Comparison of ENCODE assay signal across 18 cellular contexts in the genomic region with DNA sequence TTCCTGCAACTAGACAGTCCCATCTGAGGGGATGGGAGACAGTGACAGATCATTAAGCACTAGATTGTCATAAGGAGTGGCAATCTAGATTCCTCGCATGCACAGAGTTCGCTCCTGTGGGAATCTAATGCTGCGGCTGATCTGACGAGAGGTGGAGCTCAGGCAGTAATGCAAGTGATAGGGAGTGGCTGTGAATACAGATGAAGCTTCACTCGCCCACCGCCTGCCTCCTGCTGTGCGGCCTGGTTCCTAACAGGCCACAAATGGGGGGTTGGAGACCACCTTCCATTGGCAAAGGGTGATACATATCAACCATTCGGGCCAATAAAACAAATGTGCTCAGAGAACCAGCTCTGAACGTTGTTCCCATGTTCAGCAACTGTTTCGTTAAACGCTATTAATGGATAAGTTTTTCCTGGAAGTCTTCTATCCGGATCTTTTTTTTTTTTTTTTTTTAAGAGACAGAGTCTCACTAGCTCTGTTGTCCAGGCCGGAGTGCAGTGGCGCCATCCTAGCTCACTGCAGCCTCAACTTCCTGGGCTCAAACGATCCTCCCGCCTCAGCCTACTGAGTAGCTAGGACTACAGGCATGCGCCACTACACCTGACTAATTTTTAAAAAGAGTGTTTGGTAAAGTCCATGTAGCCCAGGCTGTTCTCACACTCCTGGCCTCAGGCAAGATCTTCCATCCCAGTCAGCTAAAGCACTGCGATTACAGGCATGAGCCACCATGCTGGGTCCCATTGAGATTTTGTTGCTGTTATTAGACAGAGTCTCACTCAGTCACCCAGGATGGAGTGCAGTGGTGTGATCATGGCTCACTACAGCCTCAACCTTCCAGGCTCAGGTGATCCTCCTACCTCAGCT. TPM values are rescaled to one million over a fixed set of nuclear protein-coding genes. Genes with fewer than 3 reads are reported as not detected.
DNase-seq lines count a peak whose midpoint lies in the region; ATAC-seq, FAIRE-seq and TF ChIP-seq lines count a peak whose summit lies in the region.
"Had no signal": no experiment of that assay in that cellular context is flagged by ENCODE, and none has a peak within 500 bp of the region (broad histone marks: within the 10 kb centered on the region; RNA-seq: fewer than 3 reads in every experiment).

No MANE protein-coding gene starts in this region.

- H3K9me3 Mint-ChIP-seq in nephron progenitor cell = no peaks in the 10 kb centered on the region
- H3K9me3 Mint-ChIP-seq in type B pancreatic cell = no peaks in the 10 kb centered on the region
- H3K9me3 Mint-ChIP-seq: CD8-positive, alpha-beta T cell had no signal

- intact Hi-C loops in HepG2 (cut with micrococcal nuclease; ENCODE audit: unreplicated experiment) = no loop called here
- intact Hi-C loops in right lobe of liver (cut with DNase I) = no loop called here

- no peak overlapping the region for H2BK5ac ChIP-seq in H1 (ENCODE audit: low read depth, low read length)

- H3K4me2 ChIP-seq in HepG2 (ENCODE audit: low read depth, low read length) (no peak overlapping the region), H1 (ENCODE audit: insufficient read depth in 1 of 2, low read depth in 2 of 2, low read length in 2 of 2) (no peak overlapping the region; a peak in 1 of 4 replicates)

- H3K79me2 ChIP-seq in HepG2 (ENCODE audit: insufficient read depth, low read length) (no peaks in the 10 kb centered on the region), H1 (ENCODE audit: control insufficient read depth in 1 of 2, insufficient read depth in 2 of 2, low read length in 2 of 2) (no peaks in the 10 kb centered on the region)

- no peaks in the 10 kb centered on the region for H3K9me3 ChIP-seq in HepG2 (ENCODE audit: low read length)
- H3K9me3 ChIP-seq in right lobe of liver = no peaks in the 10 kb centered on the region
- no peaks in the 10 kb centered on the region for H3K9me3 ChIP-seq in H1 (ENCODE audit: insufficient read depth in 2 of 2, low read depth in 1 of 2, low read length in 1 of 2)

- no peak overlapping the region for H2AK5ac ChIP-seq in H1 (ENCODE audit: low read depth, low read length)

- H3K36me3 ChIP-seq in HepG2 (replicated peaks in 1 of 2; ENCODE audit: control insufficient read depth in 1 of 2, insufficient read depth in 2 of 2, low read length in 2 of 2) (no peaks in the 10 kb centered on the region), right lobe of liver (no peaks in the 10 kb centered on the region), H1 (ENCODE audit: control insufficient read depth in 2 of 4, insufficient read depth in 4 of 4, low read length in 3 of 4) (no peaks in the 10 kb centered on the region)

- H3K36me3 Mint-ChIP-seq in nephron progenitor cell (ENCODE audit: low read depth) (no peaks in the 10 kb centered on the region), type B pancreatic cell (no peaks in the 10 kb centered on the region)
- H3K36me3 Mint-ChIP-seq: CD8-positive, alpha-beta T cell had no signal

- no peak for TF ChIP-seq POLR2A in HepG2 (IDR thresholded peaks at IDR 0.05; ENCODE audit: insufficient read depth in 1 of 2, low read depth in 2 of 2, low read length in 2 of 2)
- no peak for TF ChIP-seq POLR2A in right lobe of liver (IDR thresholded peaks at IDR 0.05)
- no peak for TF ChIP-seq POLR2A in H1 (IDR thresholded peaks at IDR 0.05; ENCODE audit: control extremely low read depth in 1 of 2, low read depth in 2 of 2, low read length in 2 of 2)

- CTCF ChIA-PET in HepG2 (lab: Yijun Ruan, JAX; ENCODE audit: low intra/inter-chr PET ratio, low total read pairs) = no interaction called here
- CTCF ChIA-PET in H1 (lab: Charles Lee; ENCODE audit: partially characterized antibody) = interaction anchor here (0.6 to 1.1 kb wide), 3 partner anchors 51 to 555 kb away, joined by 3 read pairs; no protein-coding TSS in a partner anchor

- H3K27me3 ChIP-seq in HepG2 (ENCODE audit: control insufficient read depth in 1 of 2, insufficient read depth in 2 of 2, low read length in 2 of 2) (no peaks in the 10 kb centered on the region), right lobe of liver (no peaks in the 10 kb centered on the region), H1 (replicated peaks in 1 of 4; ENCODE audit: control insufficient read depth in 3 of 4, extremely low read depth in 1 of 4, insufficient read depth in 3 of 4, low read length in 3 of 4) (no peaks in the 10 kb centered on the region)

- no peak overlapping the region for H3K56ac ChIP-seq in H1 (replicated peaks; ENCODE audit: insufficient read length, low read depth, low read length)

- TF ChIP-seq EP300 in HepG2 (IDR thresholded peaks at IDR 0.05; ENCODE audit: low read depth in 2 of 2, low read length in 2 of 2) (no peak), HepG2 (CRISPR knock-in tag; IDR thresholded peaks at IDR 0.05; ENCODE audit: borderline replicate concordance) (no peak), H1 (IDR thresholded peaks at IDR 0.05; ENCODE audit: borderline replicate concordance in 1 of 2, low read depth in 2 of 2, low read length in 2 of 2) (no peak)

- no peak overlapping the region for H3K23ac ChIP-seq in H1 (ENCODE audit: insufficient read length)

- H4K8ac ChIP-seq in H1 (ENCODE audit: extremely low read depth, insufficient read depth, low read length) = no peak overlapping the region

- H3K14ac ChIP-seq in H1 (ENCODE audit: insufficient read length) = no peak overlapping the region

- POLR2A ChIA-PET in HepG2 (lab: Yijun Ruan, JAX) = interaction anchor here (1.3 kb wide), 1 partner anchor 9 kb away, joined by 3 read pairs; a partner anchor contains a TSS
- POLR2A ChIA-PET in H1 (lab: Charles Lee; ENCODE audit: partially characterized antibody) = interaction anchor here (1.0 to 1.7 kb wide), 4 partner anchors 9 to 232 kb away, joined by 3 to 8 read pairs (median 3); a partner anchor contains a TSS

- TF ChIP-seq CTCF in HepG2 (CRISPR knock-in tag; IDR thresholded peaks at IDR 0.05) (no peak), right lobe of liver (IDR thresholded peaks at IDR 0.05) (no peak), H1 (IDR thresholded peaks at IDR 0.05; ENCODE audit: control extremely low read depth in 1 of 3, insufficient read depth in 1 of 3, low read depth in 1 of 3, low read length in 3 of 3) (no peak), nephron progenitor cell (IDR thresholded peaks at IDR 0.05) (no peak), type B pancreatic cell (conservative IDR thresholded peaks at IDR 0.05) (no peak)

- H2BK12ac ChIP-seq in H1 (ENCODE audit: low read depth, low read length) = peak overlapping the region; percentile 90; the same call in 1 of the 2 replicates

- H2AFZ ChIP-seq in HepG2 (ENCODE audit: low read length) = no peak overlapping the region
- H2AFZ ChIP-seq in H1 (ENCODE audit: low read length) = no peak overlapping the region

- FAIRE-seq in HepG2 (lab: Jason Lieb, UNC) (no peak), H1 (lab: Jason Lieb, UNC) (no peak)

- H3K4me3 Mint-ChIP-seq in nephron progenitor cell (no peak overlapping the region), type B pancreatic cell (no peak overlapping the region)
- H3K4me3 Mint-ChIP-seq: CD8-positive, alpha-beta T cell had no signal

- no peak overlapping the region for H3K4ac ChIP-seq in H1 (replicated peaks; ENCODE audit: insufficient read length, low read depth, low read length)

- no peak overlapping the region for H2BK20ac ChIP-seq in H1 (ENCODE audit: low read length)

- H3K4me1 Mint-ChIP-seq in nephron progenitor cell (peaks cover 20% of the 10 kb centered on the region), type B pancreatic cell (ENCODE audit: unreplicated experiment) (no peaks in the 10 kb centered on the region)

- no peak overlapping the region for H3K9ac ChIP-seq in HepG2 (ENCODE audit: insufficient read depth, low read depth, low read length)
- H3K9ac ChIP-seq in H1 (replicated peaks in 1 of 4; ENCODE audit: extremely low read depth in 1 of 4, low read depth in 3 of 4, low read length in 3 of 4) = no peak overlapping the region

- H3K18ac ChIP-seq in H1 (ENCODE audit: extremely low read depth, low read length) = no peak overlapping the region

- H4K20me1 ChIP-seq in HepG2 (ENCODE audit: insufficient read depth, low read length) (no peaks in the 10 kb centered on the region), H1 (replicated peaks in 1 of 2; ENCODE audit: control insufficient read depth in 1 of 2, insufficient read depth in 2 of 2, low read length in 2 of 2) (no peaks in the 10 kb centered on the region)

- 0 out of 2 replicates have a peak overlapping the region, but pooled peaks have one; percentile 88 for H2BK15ac ChIP-seq in H1 (ENCODE audit: low read length)

- no peaks in the 10 kb centered on the region for H3K23me2 ChIP-seq in H1 (ENCODE audit: low read depth, low read length)

- no peak overlapping the region for H2BK120ac ChIP-seq in H1 (replicated peaks; ENCODE audit: low read depth, low read length)

- TF ChIP-seq RAD21 in HepG2 (CRISPR knock-in tag; IDR thresholded peaks at IDR 0.05) (no peak), H1 (IDR thresholded peaks at IDR 0.05 in 1 of 2, conservative IDR thresholded peaks at IDR 0.05 in 1 of 2; ENCODE audit: low read depth in 2 of 2, low read length in 2 of 2) (no peak)

- no TSS peak for BruUV-seq in HepG2 (replicated peaks; lab: Mats Ljungman, UMichigan)

- 89% methylated on average over 17 of the region's 18 CpGs for WGBS in HepG2 (ENCODE audit: low lambda C conversion rate)
- 92% methylated on average over 14 of the region's 18 CpGs for WGBS in right lobe of liver (ENCODE audit: insufficient coverage, low coverage, low lambda C conversion rate, missing lambda C conversion rate)
- WGBS in H1 (ENCODE audit: extremely low coverage in 1 of 2, insufficient coverage in 1 of 2, insufficient read length in 1 of 2, insufficient replicate concordance in 2 of 2, low coverage in 1 of 2, low lambda C conversion rate in 2 of 2, missing lambda C conversion rate in 1 of 2), 2 experiments = 87% methylated on average over 14 of the region's 18 CpGs; no CpG with 5 or more reads in 1 of the 2 experiments

- DNase-seq in HepG2 (ENCODE audit: low spot score) (no peak), right lobe of liver (no peak), H1 (ENCODE audit: low read depth in 1 of 2, low spot score in 2 of 2) (no peak), nephron progenitor cell (no peak), type B pancreatic cell (ENCODE audit: extremely low spot score, unreplicated experiment) (no peak), GDM1 (lab: John Stamatoyannopoulos, UW) (no peak), pons (ENCODE audit: low spot score) (no peak)
- DNase-seq: 8988T; CD8-positive, alpha-beta T cell; H7; MV-4-11; NCI-H1436; NCI-H2029 treated with DMSO at 0.1 percent for 48 hours; NCI-H510A; NCI-H774 had no signal

- no peak for ATAC-seq in HepG2
- no peak for ATAC-seq in right lobe of liver
- ATAC-seq in GM21423 (IDR thresholded peaks at IDR 0.05; ENCODE audit: unreplicated experiment) = no peak
- ATAC-seq: CD8-positive, alpha-beta T cell had no signal

- H3K79me1 ChIP-seq in H1 (ENCODE audit: low read depth, low read length) = no peaks in the 10 kb centered on the region

- H3K27ac Mint-ChIP-seq in nephron progenitor cell (peak overlapping the region; percentile 78), type B pancreatic cell (peak overlapping the region; percentile 89)
- H3K27ac Mint-ChIP-seq: CD8-positive, alpha-beta T cell had no signal

- H3K27ac ChIP-seq in HepG2 (ENCODE audit: extremely low read length, insufficient read depth, low read length) (no peak overlapping the region), right lobe of liver (no peak overlapping the region), H1 (ENCODE audit: low read depth, low read length) (no peak overlapping the region)
- H3K27ac ChIP-seq: RWPE1 had no signal

- H4K91ac ChIP-seq in H1 (replicated peaks; ENCODE audit: insufficient read length, low read length) = no peak overlapping the region

- H4K5ac ChIP-seq in H1 (ENCODE audit: insufficient read length, low read depth, low read length) = no peak overlapping the region

- in situ Hi-C loops in HepG2 (cut with HindIII; ENCODE audit: extremely low pct_ligation_motif_present, low pct_unique_long_range_greater_than_20kb) = no loop called here

- H3K4me1 ChIP-seq in HepG2 (ENCODE audit: insufficient read depth, low read length) = peaks cover 17% of the 10 kb centered on the region
- peaks cover 0 to 4% (median 0%) of the 10 kb centered on the region in 4 donors for H3K4me1 ChIP-seq in right lobe of liver
- H3K4me1 ChIP-seq in H1 (replicated peaks in 1 of 4; ENCODE audit: control insufficient read depth in 3 of 4, insufficient read depth in 4 of 4, low read length in 3 of 4) = peaks cover 0 to 5% (median 4%) of the 10 kb centered on the region in 4 experiments; a peak in 4 of 7 replicates

- H3K27me3 Mint-ChIP-seq in nephron progenitor cell (ENCODE audit: low read depth, poor library complexity) (peaks cover 7% of the 10 kb centered on the region), type B pancreatic cell (no peaks in the 10 kb centered on the region)

- no peak overlapping the region for H3K4me3 ChIP-seq in HepG2 (replicated peaks in 1 of 3; ENCODE audit: insufficient read depth in 1 of 3, low read depth in 2 of 3, low read length in 3 of 3)
- H3K4me3 ChIP-seq in right lobe of liver = no peak overlapping the region
- no peak overlapping the region for H3K4me3 ChIP-seq in H1 (ENCODE audit: extremely low read depth in 1 of 4, insufficient read depth in 2 of 4, low read depth in 3 of 4, low read length in 4 of 4)

RNA-seq across cellular contexts. Expression of a gene that starts 8.7 kb away (rescaled TPM):
- total RNA-seq in HepG2 (2016; rRNA removed; fragmentation: Illumina TruSeq; extraction: Trizol) = 11.3 and 52.8 TPM in 2 replicates
- 15.2 and 19.2 TPM in 2 replicates for total RNA-seq in HepG2 (2016; cell fraction: cytosol; rRNA removed; fragmentation: Illumina TruSeq; extraction: Trizol; ENCODE audit: low read depth)
- 13.4 and 49.0 TPM in 2 replicates for total RNA-seq in HepG2 (2016; cell fraction: insoluble cytoplasmic fraction; rRNA removed; fragmentation: Illumina TruSeq; extraction: Trizol)
- total RNA-seq in HepG2 (2016; cell fraction: membrane; rRNA removed; fragmentation: Illumina TruSeq; extraction: Trizol) = 5.7 and 7.6 TPM in 2 replicates
- total RNA-seq in HepG2 (2016; cell fraction: nucleus; rRNA removed; fragmentation: Illumina TruSeq; extraction: Trizol) = 132 and 140 TPM in 2 replicates
- 43.9 and 46.3 TPM in 2 replicates for polyA plus RNA-seq in HepG2 (2011; rRNA removed)
- 9.7 and 11.5 TPM in 2 replicates for polyA plus RNA-seq in HepG2 (2011; cell fraction: cytosol; rRNA removed)
- polyA plus RNA-seq in HepG2 (2011; cell fraction: nucleus; rRNA removed) = 254 and 258 TPM in 2 replicates
- polyA plus RNA-seq in HepG2 (2012) = 40.8 and 53.9 TPM in 2 replicates
- polyA plus RNA-seq in HepG2 (2016; cell fraction: cytosol; fragmentation: Illumina TruSeq; extraction: Trizol; ENCODE audit: low read depth) = 1.1 and 1.2 TPM in 2 replicates
- polyA plus RNA-seq in HepG2 (2016; cell fraction: insoluble cytoplasmic fraction; fragmentation: Illumina TruSeq; extraction: Trizol; ENCODE audit: low read depth) = 8.3 and 10.7 TPM in 2 replicates
- 1.9 and 2.6 TPM in 2 replicates for polyA plus RNA-seq in HepG2 (2016; cell fraction: membrane; fragmentation: Illumina TruSeq; extraction: Trizol; ENCODE audit: low read depth)
- polyA plus RNA-seq in HepG2 (2016; cell fraction: nucleus; fragmentation: Illumina TruSeq; extraction: Trizol; ENCODE audit: insufficient read depth, low read depth) = 163 and 167 TPM in 2 replicates
- polyA minus RNA-seq in HepG2 (2011; rRNA and poly(A)+ RNA removed; ENCODE audit: low replicate concordance) = 31.5 and 61.3 TPM in 2 replicates
- polyA minus RNA-seq in HepG2 (2011; cell fraction: cytosol; rRNA and poly(A)+ RNA removed) = 8.5 and 15.8 TPM in 2 replicates
- 318 and 343 TPM in 2 replicates for polyA minus RNA-seq in HepG2 (2011; cell fraction: nucleus; rRNA and poly(A)+ RNA removed)
- total RNA-seq in right lobe of liver = 10 to 100 TPM; 32.1 to 52.1 (median 40.2) TPM
- total RNA-seq in H1 (2021; fragmentation: NEBNext Ultra II Directional; extraction: Animal tissue kit (Norgen Biotek cat#: 25700)) = 59.4 and 60.4 TPM in 2 replicates
- polyA plus RNA-seq in H1 (2011; rRNA removed) = 32.9 and 38.2 TPM in 2 replicates
- 66.1 TPM for polyA plus RNA-seq in H1 (2011; cell fraction: cytosol; rRNA removed)
- 111 TPM for polyA plus RNA-seq in H1 (2011; cell fraction: nucleus; rRNA removed)
- 33.1 to 58.0 TPM (median 48.2 TPM) in 4 replicates for polyA plus RNA-seq in H1 (2012, experiment 1 of 2)
- 8.9 TPM for polyA plus RNA-seq in H1 (2012, experiment 2 of 2)
- 57.6 TPM for polyA plus RNA-seq in H1 (2013, experiment 1 of 2)
- 50.1 TPM for polyA plus RNA-seq in H1 (2013, experiment 2 of 2)
- 37.6 and 38.0 TPM in 2 replicates for polyA minus RNA-seq in H1 (2011; rRNA and poly(A)+ RNA removed)
- 41.4 TPM for polyA minus RNA-seq in H1 (2011; cell fraction: cytosol; rRNA and poly(A)+ RNA removed)
- 80.9 TPM for polyA minus RNA-seq in H1 (2011; cell fraction: nucleus; rRNA and poly(A)+ RNA removed)
- total RNA-seq in type B pancreatic cell (ENCODE audit: low replicate concordance) = 97.6 and 109 TPM in 2 replicates

RNA-seq across cellular contexts. Expression of a gene that starts 16.4 kb away (rescaled TPM):
- total RNA-seq in HepG2 (2016; rRNA removed; fragmentation: Illumina TruSeq; extraction: Trizol) (not detected in 2 replicates), right lobe of liver (under 1 TPM in 3 of 6 experiments, not detected in 3; 0.22 to 0.58 (median 0.51) TPM), type B pancreatic cell (ENCODE audit: low replicate concordance) (not detected in 2 replicates)
- total RNA-seq in HepG2 (2016; cell fraction: cytosol; rRNA removed; fragmentation: Illumina TruSeq; extraction: Trizol; ENCODE audit: low read depth) = not detected in 2 replicates
- total RNA-seq in HepG2 (2016; cell fraction: insoluble cytoplasmic fraction; rRNA removed; fragmentation: Illumina TruSeq; extraction: Trizol) = not detected in 2 replicates
- not detected in 2 replicates for total RNA-seq in HepG2 (2016; cell fraction: membrane; rRNA removed; fragmentation: Illumina TruSeq; extraction: Trizol)
- total RNA-seq in HepG2 (2016; cell fraction: nucleus; rRNA removed; fragmentation: Illumina TruSeq; extraction: Trizol) = not detected in 2 replicates
- polyA plus RNA-seq in HepG2 (2011; rRNA removed) (0.09 TPM in 1 of 2 replicates, not detected in the other), H1 (2011; rRNA removed) (0.21 and 0.33 TPM in 2 replicates)
- polyA plus RNA-seq in HepG2 (2011; cell fraction: cytosol; rRNA removed) = not detected in 2 replicates
- not detected in 2 replicates for polyA plus RNA-seq in HepG2 (2011; cell fraction: nucleus; rRNA removed)
- polyA plus RNA-seq in HepG2 (2012) = 0.09 and 0.20 TPM in 2 replicates
- polyA plus RNA-seq in HepG2 (2016; cell fraction: cytosol; fragmentation: Illumina TruSeq; extraction: Trizol; ENCODE audit: low read depth) = not detected in 2 replicates
- not detected in 2 replicates for polyA plus RNA-seq in HepG2 (2016; cell fraction: insoluble cytoplasmic fraction; fragmentation: Illumina TruSeq; extraction: Trizol; ENCODE audit: low read depth)
- polyA plus RNA-seq in HepG2 (2016; cell fraction: membrane; fragmentation: Illumina TruSeq; extraction: Trizol; ENCODE audit: low read depth) = not detected in 2 replicates
- not detected in 2 replicates for polyA plus RNA-seq in HepG2 (2016; cell fraction: nucleus; fragmentation: Illumina TruSeq; extraction: Trizol; ENCODE audit: insufficient read depth, low read depth)
- polyA minus RNA-seq in HepG2 (2011; rRNA and poly(A)+ RNA removed; ENCODE audit: low replicate concordance) = 0.35 TPM in 1 of 2 replicates, not detected in the other
- not detected in 2 replicates for polyA minus RNA-seq in HepG2 (2011; cell fraction: cytosol; rRNA and poly(A)+ RNA removed)
- not detected in 2 replicates for polyA minus RNA-seq in HepG2 (2011; cell fraction: nucleus; rRNA and poly(A)+ RNA removed)
- total RNA-seq in H1 (2021; fragmentation: NEBNext Ultra II Directional; extraction: Animal tissue kit (Norgen Biotek cat#: 25700)) = not detected in 2 replicates
- polyA plus RNA-seq in H1 (2011; cell fraction: cytosol; rRNA removed) = 0.08 TPM
- polyA plus RNA-seq in H1 (2011; cell fraction: nucleus; rRNA removed) = 0.13 TPM
- polyA plus RNA-seq in H1 (2012, experiment 1 of 2) = 0.32 to 0.72 TPM (median 0.52 TPM) in 4 replicates
- polyA plus RNA-seq in H1 (2012, experiment 2 of 2) = 0.12 TPM
- 0.02 TPM for polyA plus RNA-seq in H1 (2013, experiment 1 of 2)
- 0.04 TPM for polyA plus RNA-seq in H1 (2013, experiment 2 of 2)
- 2.7 TPM in 1 of 2 replicates, not detected in the other for polyA minus RNA-seq in H1 (2011; rRNA and poly(A)+ RNA removed)
- not detected for polyA minus RNA-seq in H1 (2011; cell fraction: cytosol; rRNA and poly(A)+ RNA removed)
- polyA minus RNA-seq in H1 (2011; cell fraction: nucleus; rRNA and poly(A)+ RNA removed) = not detected
- total RNA-seq: HT1080 had no signal

RNA-seq across cellular contexts. Expression of a gene that starts 23.6 kb away (rescaled TPM):
- total RNA-seq in HepG2 (2016; rRNA removed; fragmentation: Illumina TruSeq; extraction: Trizol) (34.1 and 42.8 TPM in 2 replicates), right lobe of liver (10 to 100 TPM; 11.0 to 21.8 (median 16.8) TPM), type B pancreatic cell (ENCODE audit: low replicate concordance) (33.7 and 35.9 TPM in 2 replicates)
- total RNA-seq in HepG2 (2016; cell fraction: cytosol; rRNA removed; fragmentation: Illumina TruSeq; extraction: Trizol; ENCODE audit: low read depth) = 12.4 and 14.5 TPM in 2 replicates
- total RNA-seq in HepG2 (2016; cell fraction: insoluble cytoplasmic fraction; rRNA removed; fragmentation: Illumina TruSeq; extraction: Trizol) = 35.1 and 45.3 TPM in 2 replicates
- total RNA-seq in HepG2 (2016; cell fraction: membrane; rRNA removed; fragmentation: Illumina TruSeq; extraction: Trizol) = 18.7 and 22.7 TPM in 2 replicates
- total RNA-seq in HepG2 (2016; cell fraction: nucleus; rRNA removed; fragmentation: Illumina TruSeq; extraction: Trizol) = 13.8 and 16.2 TPM in 2 replicates
- polyA plus RNA-seq in HepG2 (2011; rRNA removed) (13.9 and 17.8 TPM in 2 replicates), H1 (2011; rRNA removed) (5.6 and 7.5 TPM in 2 replicates)
- 6.6 and 9.6 TPM in 2 replicates for polyA plus RNA-seq in HepG2 (2011; cell fraction: cytosol; rRNA removed)
- 4.1 and 5.1 TPM in 2 replicates for polyA plus RNA-seq in HepG2 (2011; cell fraction: nucleus; rRNA removed)
- 31.0 and 38.9 TPM in 2 replicates for polyA plus RNA-seq in HepG2 (2012)
- polyA plus RNA-seq in HepG2 (2016; cell fraction: cytosol; fragmentation: Illumina TruSeq; extraction: Trizol; ENCODE audit: low read depth) = 8.7 and 9.4 TPM in 2 replicates
- 49.5 and 51.5 TPM in 2 replicates for polyA plus RNA-seq in HepG2 (2016; cell fraction: insoluble cytoplasmic fraction; fragmentation: Illumina TruSeq; extraction: Trizol; ENCODE audit: low read depth)
- polyA plus RNA-seq in HepG2 (2016; cell fraction: membrane; fragmentation: Illumina TruSeq; extraction: Trizol; ENCODE audit: low read depth) = 14.2 and 16.8 TPM in 2 replicates
- 27.3 and 29.0 TPM in 2 replicates for polyA plus RNA-seq in HepG2 (2016; cell fraction: nucleus; fragmentation: Illumina TruSeq; extraction: Trizol; ENCODE audit: insufficient read depth, low read depth)
- 2.9 and 3.2 TPM in 2 replicates for polyA minus RNA-seq in HepG2 (2011; rRNA and poly(A)+ RNA removed; ENCODE audit: low replicate concordance)
- polyA minus RNA-seq in HepG2 (2011; cell fraction: cytosol; rRNA and poly(A)+ RNA removed) = 5.4 and 6.7 TPM in 2 replicates
- 7.3 and 9.1 TPM in 2 replicates for polyA minus RNA-seq in HepG2 (2011; cell fraction: nucleus; rRNA and poly(A)+ RNA removed)
- total RNA-seq in H1 (2021; fragmentation: NEBNext Ultra II Directional; extraction: Animal tissue kit (Norgen Biotek cat#: 25700)) = 27.0 and 33.0 TPM in 2 replicates
- polyA plus RNA-seq in H1 (2011; cell fraction: cytosol; rRNA removed) = 18.7 TPM
- 3.3 TPM for polyA plus RNA-seq in H1 (2011; cell fraction: nucleus; rRNA removed)
- polyA plus RNA-seq in H1 (2012, experiment 1 of 2) = 25.4 to 44.2 TPM (median 29.6 TPM) in 4 replicates
- 8.1 TPM for polyA plus RNA-seq in H1 (2012, experiment 2 of 2)
- 49.2 TPM for polyA plus RNA-seq in H1 (2013, experiment 1 of 2)
- 48.2 TPM for polyA plus RNA-seq in H1 (2013, experiment 2 of 2)
- polyA minus RNA-seq in H1 (2011; rRNA and poly(A)+ RNA removed) = 3.8 and 4.2 TPM in 2 replicates
- 6.1 TPM for polyA minus RNA-seq in H1 (2011; cell fraction: cytosol; rRNA and poly(A)+ RNA removed)
- 6.8 TPM for polyA minus RNA-seq in H1 (2011; cell fraction: nucleus; rRNA and poly(A)+ RNA removed)
